ENCODE assay signal across 1 cellular context in the genomic region with DNA sequence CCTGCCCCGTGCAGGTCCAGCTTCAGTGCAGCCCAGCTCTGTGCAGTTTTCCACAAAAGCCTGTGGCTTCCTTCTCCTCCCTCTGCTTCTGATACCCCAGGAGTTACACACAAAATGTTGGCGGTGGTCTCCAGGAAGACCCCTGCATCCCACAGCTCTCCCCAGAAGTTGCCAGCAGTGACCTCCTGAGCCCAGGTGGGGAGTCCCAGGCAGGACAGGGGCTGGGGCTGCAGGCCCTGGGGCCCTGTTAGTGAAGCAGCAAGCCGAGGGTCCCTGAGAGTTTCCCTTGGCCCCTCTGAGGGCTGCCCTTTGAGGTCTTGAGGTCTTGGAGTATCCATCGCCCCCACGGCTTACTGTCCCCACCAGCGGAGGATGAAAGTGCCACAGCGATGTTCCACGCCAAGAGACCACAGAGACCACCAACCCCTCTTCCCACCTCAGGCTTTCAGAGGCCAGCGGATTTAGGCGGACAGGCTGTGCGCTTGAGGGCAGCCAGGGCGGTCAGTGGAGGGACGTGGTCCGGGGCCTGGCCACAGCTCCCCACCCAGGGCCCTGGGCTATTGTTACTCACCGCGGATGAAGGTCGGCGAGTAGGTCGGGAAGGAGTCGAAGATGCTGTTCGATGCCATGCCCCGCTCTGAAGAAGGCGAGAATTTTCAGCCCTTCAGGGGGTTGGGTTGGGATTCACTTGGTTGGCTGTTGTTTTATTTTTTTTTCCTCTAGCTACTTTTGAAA.
A peak's percentile ranks its signal among the peaks of the same experiment; 100 is the strongest.
TF ChIP-seq lines count a peak whose summit lies in the region.

No MANE protein-coding gene starts in this region.

TF ChIP-seq in GM12878, 131 proteins besides CTCF, POLR2A, EP300 and RAD21 (continued from another document):
- TF ChIP-seq, protein P1, sequence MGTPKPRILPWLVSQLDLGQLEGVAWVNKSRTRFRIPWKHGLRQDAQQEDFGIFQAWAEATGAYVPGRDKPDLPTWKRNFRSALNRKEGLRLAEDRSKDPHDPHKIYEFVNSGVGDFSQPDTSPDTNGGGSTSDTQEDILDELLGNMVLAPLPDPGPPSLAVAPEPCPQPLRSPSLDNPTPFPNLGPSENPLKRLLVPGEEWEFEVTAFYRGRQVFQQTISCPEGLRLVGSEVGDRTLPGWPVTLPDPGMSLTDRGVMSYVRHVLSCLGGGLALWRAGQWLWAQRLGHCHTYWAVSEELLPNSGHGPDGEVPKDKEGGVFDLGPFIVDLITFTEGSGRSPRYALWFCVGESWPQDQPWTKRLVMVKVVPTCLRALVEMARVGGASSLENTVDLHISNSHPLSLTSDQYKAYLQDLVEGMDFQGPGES (IDR thresholded peaks at IDR 0.05): no peak
- no peak for TF ChIP-seq USF2 (IDR thresholded peaks at IDR 0.05; ENCODE audit: borderline replicate concordance, low read depth, low read length)
- no peak for TF ChIP-seq MYC (IDR thresholded peaks at IDR 0.05; ENCODE audit: insufficient read depth, insufficient read length, insufficient replicate concordance, low read length, severe bottlenecking)
- TF ChIP-seq SMC3 (IDR thresholded peaks at IDR 0.05; ENCODE audit: borderline replicate concordance, low read length): no peak; the same call in 1 of the 2 replicates
- no peak for TF ChIP-seq TAF1 (IDR thresholded peaks at IDR 0.05; ENCODE audit: borderline replicate concordance, low read depth, low read length)
- TF ChIP-seq ZNF207 (IDR thresholded peaks at IDR 0.05; ENCODE audit: borderline replicate concordance): no peak
- TF ChIP-seq YY1 (IDR thresholded peaks at IDR 0.05; ENCODE audit: low read depth, low read length): 0 out of 2 replicates have a peak, but pooled peaks have one; percentile 11
- TF ChIP-seq BCL11A (IDR thresholded peaks at IDR 0.05; ENCODE audit: low read depth, low read length): 0 out of 2 replicates have a peak, but pooled peaks have one; percentile 25
- TF ChIP-seq CBFB (IDR thresholded peaks at IDR 0.05; ENCODE audit: low read depth): no peak
- TF ChIP-seq SMARCA5 (IDR thresholded peaks at IDR 0.05): 0 out of 2 replicates have a peak, but pooled peaks have one; percentile 1
- peak; percentile 60; the same call in 1 of the 2 replicates for TF ChIP-seq POLR2AphosphoS2 (IDR thresholded peaks at IDR 0.05; ENCODE audit: low read depth, low read length)
- TF ChIP-seq ATF3 (IDR thresholded peaks at IDR 0.05; ENCODE audit: borderline replicate concordance, extremely low read depth, low read depth, low read length): no peak
- no peak for TF ChIP-seq STAT1 (conservative IDR thresholded peaks at IDR 0.05)
- no peak for TF ChIP-seq BHLHE40 (IDR thresholded peaks at IDR 0.05; ENCODE audit: borderline replicate concordance in 1 of 2, low read depth in 2 of 2, low read length in 1 of 2)
- no peak for TF ChIP-seq EGR1 (IDR thresholded peaks at IDR 0.05; ENCODE audit: borderline replicate concordance in 1 of 2, low read depth in 2 of 2, low read length in 2 of 2)
- TF ChIP-seq JUNB (IDR thresholded peaks at IDR 0.05): no peak
- TF ChIP-seq WRNIP1 (IDR thresholded peaks at IDR 0.05; ENCODE audit: borderline replicate concordance, low read depth, low read length): no peak; the same call in 1 of the 2 replicates
- no peak for TF ChIP-seq NBN (IDR thresholded peaks at IDR 0.05)
- no peak for TF ChIP-seq PKNOX1 (IDR thresholded peaks at IDR 0.05)
- no peak for TF ChIP-seq ELK1 (IDR thresholded peaks at IDR 0.05; ENCODE audit: low read depth, low read length)
- TF ChIP-seq NR2F1 (conservative IDR thresholded peaks at IDR 0.05): no peak
- no peak for TF ChIP-seq MEF2B (IDR thresholded peaks at IDR 0.05; ENCODE audit: partially characterized antibody, poor library complexity, severe bottlenecking)
- TF ChIP-seq CREM (IDR thresholded peaks at IDR 0.05; ENCODE audit: low read depth): no peak
- no peak for TF ChIP-seq MLLT1 (IDR thresholded peaks at IDR 0.05)
- no peak for TF ChIP-seq BRCA1 (IDR thresholded peaks at IDR 0.05; ENCODE audit: low read depth, low read length)
